8 cellular contexts compared by ENCODE assay signal in the genomic region with DNA sequence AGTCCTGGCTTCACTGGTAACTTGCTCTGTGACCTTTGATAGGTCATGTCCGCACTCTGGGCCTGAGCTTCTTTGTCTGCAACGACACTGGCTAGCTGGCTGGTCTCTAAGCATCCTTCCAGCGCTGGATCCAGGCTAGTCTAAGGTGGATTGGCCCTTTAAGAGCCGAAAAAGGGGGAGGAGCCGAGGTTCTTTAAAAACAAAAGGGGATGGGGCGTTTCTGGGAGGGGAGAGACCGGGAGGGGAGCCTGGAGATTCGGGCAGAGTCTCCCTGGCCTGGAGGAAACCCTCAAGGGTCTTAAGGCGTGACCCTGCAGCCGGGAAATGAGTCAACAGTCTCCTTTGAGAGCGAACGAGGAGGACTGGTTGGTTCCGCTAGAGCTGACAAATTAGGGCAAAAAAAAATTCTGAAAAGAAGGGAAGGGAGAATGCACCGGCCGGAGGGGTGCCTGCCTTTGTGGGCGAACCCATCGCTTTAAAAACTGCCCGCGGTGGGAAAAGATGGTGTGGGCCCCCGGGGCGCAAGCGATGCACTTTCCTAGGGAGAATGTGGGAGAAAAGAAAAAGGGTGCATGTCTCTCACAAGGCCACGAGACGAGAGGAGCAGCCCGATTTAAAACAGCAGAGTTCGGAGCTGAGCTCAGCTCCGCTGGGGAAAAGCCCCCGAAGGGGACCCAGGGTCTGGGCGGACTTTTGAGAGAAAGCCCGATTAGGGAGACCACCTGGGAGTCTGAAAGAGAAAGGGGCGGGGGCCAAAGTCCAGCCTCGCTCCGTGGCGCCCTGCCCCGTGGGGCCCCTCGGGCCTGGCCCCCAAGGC. TPM values are rescaled to one million over a fixed set of nuclear protein-coding genes. Genes with fewer than 3 reads are reported as not detected.
DNase-seq lines count a peak whose midpoint lies in the region; ATAC-seq and TF ChIP-seq lines count a peak whose summit lies in the region.

No MANE protein-coding gene starts in this region.

- peaks cover 4% of the 10 kb centered on the region for H3K36me3 Mint-ChIP-seq in T-helper 2 cell treated with Interferon-gamma antibody and Interleukin-4, amounts not matched to agents 5 μg/mL and 100 μg/mL, for 36 hours (ENCODE audit: low read depth)
- H3K36me3 Mint-ChIP-seq in central memory CD8-positive, alpha-beta T cell (ENCODE audit: insufficient read depth): peaks cover 6% of the 10 kb centered on the region

- peak overlapping the region; percentile 94 for H3K9ac ChIP-seq in iPS-20b (ENCODE audit: low read depth, low read length)

- no peak for TF ChIP-seq EP300 in sigmoid colon (IDR thresholded peaks at IDR 0.05)

- H3K4me3 Mint-ChIP-seq in T-helper 2 cell treated with Interferon-gamma antibody and Interleukin-4, amounts not matched to agents 5 μg/mL and 100 μg/mL, for 36 hours: peak overlapping the region; percentile 98
- peak overlapping the region; percentile 99 for H3K4me3 Mint-ChIP-seq in central memory CD8-positive, alpha-beta T cell

- peak; percentile 23 for ATAC-seq in central memory CD8-positive, alpha-beta T cell (replicated peaks; ENCODE audit: extremely low read depth, poor library complexity, severe bottlenecking)
- no peak for ATAC-seq in HG02588 (IDR thresholded peaks at IDR 0.05; ENCODE audit: unreplicated experiment)

- H3K27me3 ChIP-seq in iPS-20b (ENCODE audit: insufficient read depth, low read length): peaks cover 25% of the 10 kb centered on the region
- H3K27me3 ChIP-seq in sigmoid colon: no peaks in the 10 kb centered on the region

- intact Hi-C loops in sigmoid colon (cut with DNase I): loop anchor here (2.0 to 10.0 kb wide), 3 partner anchors 69 to 983 kb away; a partner anchor contains a TSS

- H3K36me3 ChIP-seq in iPS-20b (ENCODE audit: insufficient read depth, low read depth, low read length) (peaks cover 13% of the 10 kb centered on the region; the same call in 1 of the 2 replicates), sigmoid colon (no peaks in the 10 kb centered on the region)

- H3K27me3 Mint-ChIP-seq in T-helper 2 cell treated with Interferon-gamma antibody and Interleukin-4, amounts not matched to agents 5 μg/mL and 100 μg/mL, for 36 hours (ENCODE audit: low read depth): peaks cover 30% of the 10 kb centered on the region
- peaks cover 5% of the 10 kb centered on the region for H3K27me3 Mint-ChIP-seq in central memory CD8-positive, alpha-beta T cell

- peak; percentile 7 to 35 for TF ChIP-seq POLR2A in sigmoid colon (IDR thresholded peaks at IDR 0.05)

- TF ChIP-seq CTCF in sigmoid colon (IDR thresholded peaks at IDR 0.05): peak in 1 of 4 experiments; percentile 18

- H3K27ac ChIP-seq in iPS-20b (ENCODE audit: low read length) (peak overlapping the region; percentile 70), sigmoid colon (peak overlapping the region; percentile 86 to 94 (median 91))

- WGBS in sigmoid colon, 2 donors: 1% methylated on average over 36 of the region's 36 CpGs

- H3K9me3 Mint-ChIP-seq in T-helper 2 cell treated with Interferon-gamma antibody and Interleukin-4, amounts not matched to agents 5 μg/mL and 100 μg/mL, for 36 hours: no peaks in the 10 kb centered on the region
- no peaks in the 10 kb centered on the region for H3K9me3 Mint-ChIP-seq in central memory CD8-positive, alpha-beta T cell

- peak; percentile 25 for DNase-seq in activated gamma-delta T cell treated with Interleukin-2 at 50 U/mL for 16 hours
- DNase-seq in activated gamma-delta T cell (lab: John Stamatoyannopoulos, UW): no peak
- peak; percentile 52 for DNase-seq in NCI-H1105 (lab: John Stamatoyannopoulos, UW)
- DNase-seq in T-helper 2 cell treated with Interferon-gamma antibody and Interleukin-4, amounts not matched to agents 5 μg/mL and 100 μg/mL, for 36 hours (ENCODE audit: low spot score): peak; percentile 40
- no peak for DNase-seq in central memory CD8-positive, alpha-beta T cell (ENCODE audit: low spot score in 2 of 2)
- DNase-seq in sigmoid colon: peak; percentile 85

- H3K9me3 ChIP-seq in iPS-20b (ENCODE audit: insufficient read depth, low read depth, low read length): no peaks in the 10 kb centered on the region
- H3K9me3 ChIP-seq in sigmoid colon: no peaks in the 10 kb centered on the region

- H3K27ac Mint-ChIP-seq in T-helper 2 cell treated with Interferon-gamma antibody and Interleukin-4, amounts not matched to agents 5 μg/mL and 100 μg/mL, for 36 hours: peak overlapping the region; percentile 87
- H3K27ac Mint-ChIP-seq in central memory CD8-positive, alpha-beta T cell (ENCODE audit: low read depth): peak overlapping the region; percentile 96

- H3K4me1 ChIP-seq in iPS-20b (ENCODE audit: insufficient read depth, low read length) (peaks cover 25% of the 10 kb centered on the region), sigmoid colon (peaks cover 0 to 61% (median 53%) of the 10 kb centered on the region in 4 donors)

- H3K4me3 ChIP-seq in iPS-20b (ENCODE audit: low read length) (peak overlapping the region; percentile 92), sigmoid colon (peak overlapping the region; percentile 72 to 95 (median 90))

- H3K4me1 Mint-ChIP-seq in T-helper 2 cell treated with Interferon-gamma antibody and Interleukin-4, amounts not matched to agents 5 μg/mL and 100 μg/mL, for 36 hours (ENCODE audit: low read depth): peaks cover 7% of the 10 kb centered on the region
- H3K4me1 Mint-ChIP-seq in central memory CD8-positive, alpha-beta T cell: peaks cover 9% of the 10 kb centered on the region

RNA-seq across cellular contexts. Expression of a gene that starts 1.0 kb away (rescaled TPM):
- 10 to 100 TPM; 11.1 to 20.4 (median 13.6) TPM for total RNA-seq in sigmoid colon
- 1 to 10 TPM in 2 of 3 donors, under 1 TPM in 1; 0.69 to 4.0 (median 3.6) TPM for polyA plus RNA-seq in sigmoid colon

RNA-seq across cellular contexts. Expression of a gene that starts 45.6 kb away (rescaled TPM):
- 10 to 100 TPM; 12.2 to 15.2 (median 14.1) TPM for total RNA-seq in sigmoid colon
- 10 to 100 TPM in 1 of 3 donors, 1 to 10 TPM in 2; 4.6 to 11.7 (median 4.8) TPM for polyA plus RNA-seq in sigmoid colon

Comparison
In these comparisons a context has a peak if more than half of its experiments do, and no peak if none do; other contexts are left out.
1. DNase-seq: peak in activated gamma-delta T cell treated with Interleukin-2 at 50 U/mL for 16 hours (single experiment), NCI-H1105 (single experiment), T-helper 2 cell treated with Interferon-gamma antibody and Interleukin-4, amounts not matched to agents 5 μg/mL and 100 μg/mL, for 36 hours (single experiment) and sigmoid colon (single experiment); none in activated gamma-delta T cell (single experiment) and central memory CD8-positive, alpha-beta T cell (0 of 2).